In the genomic region with DNA sequence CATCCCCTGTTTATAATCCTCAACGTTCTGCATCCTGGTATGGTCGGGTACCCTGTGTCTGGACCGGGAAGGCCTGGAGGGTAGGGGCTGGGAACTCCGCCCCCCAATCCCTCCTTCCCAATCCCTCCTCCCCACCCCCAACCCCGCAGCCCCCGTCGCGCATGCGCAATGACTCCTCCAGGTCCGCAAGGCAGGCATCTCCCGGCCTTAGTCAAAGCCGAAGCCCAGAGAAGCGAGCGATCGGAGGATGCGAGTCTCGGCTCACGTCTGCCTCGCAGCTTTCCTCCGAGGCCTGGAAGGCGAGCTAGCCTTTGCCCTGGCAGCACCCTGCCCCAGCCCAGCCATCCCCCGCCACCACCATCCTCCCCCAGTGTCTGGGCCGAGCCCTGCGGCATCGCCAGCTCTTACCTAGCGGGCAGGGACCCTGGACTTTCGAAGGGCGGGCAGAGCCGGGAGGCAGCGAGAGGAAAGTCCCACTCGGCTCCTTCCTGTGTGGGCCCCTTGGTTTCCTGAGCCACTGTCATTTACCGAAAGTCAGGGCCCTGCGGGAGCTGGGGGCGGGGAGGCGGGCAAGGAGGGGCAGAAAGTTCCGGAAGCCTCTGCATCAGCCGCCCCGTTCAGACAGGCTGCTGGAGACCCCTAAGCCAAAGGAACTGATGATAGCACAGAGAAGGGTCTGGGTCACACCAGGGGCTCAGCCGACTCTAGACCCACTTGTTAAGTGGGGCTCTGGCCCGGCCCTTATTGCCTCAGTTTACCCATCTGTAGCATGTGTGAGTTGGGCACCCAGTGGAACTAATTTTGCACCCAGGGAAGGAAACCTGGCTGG, we compare ENCODE assay signal across 8 cellular contexts. TPM values are rescaled to one million over a fixed set of nuclear protein-coding genes. Genes with fewer than 3 reads are reported as not detected.
DNase-seq lines count a peak whose midpoint lies in the region; ATAC-seq and TF ChIP-seq lines count a peak whose summit lies in the region.

JAK3 (minus strand) TSS at position 445 of the 829 bp plus-strand sequence. CDS start 3,565 bp downstream, outside the sequence.

- in situ Hi-C loops in SK-MEL-5 (cut with HindIII; ENCODE audit: low pct_unique_long_range_greater_than_20kb, low sequenced_read_pairs), result no loop called here

- H3K27ac Mint-ChIP-seq in activated naive CD4-positive, alpha-beta T cell treated with anti-CD3 and anti-CD28 coated beads, Interleukin-2, amount 10 ng/mL, durations not matched to agents 7 days and 5 days, result peak within 1 kb of the TSS; percentile 97

- peaks cover 0 to 7% of the 10 kb centered on the region in 2 donors for H3K4me1 ChIP-seq in thyroid gland

- 3 to 12% methylated on average over 11 to 13 of the region's 40 CpGs for WGBS in thyroid gland, 2 donors

- H3K36me3 ChIP-seq in thyroid gland, result no peaks in the 10 kb centered on the region

- no peaks in the 10 kb centered on the region for H3K9me3 ChIP-seq in thyroid gland

- POLR2A ChIA-PET in HEK293T (lab: Yijun Ruan, JAX), result interaction anchor here (1.1 kb wide), 1 partner anchor 12 kb away, joined by 3 read pairs; no protein-coding TSS in a partner anchor

- intact Hi-C loops in Right ventricle myocardium inferior (cut with DNase I), result no loop called here
- intact Hi-C loops in thyroid gland (cut with DNase I), result no loop called here

- H3K27me3 ChIP-seq in thyroid gland, result peaks cover 4% of the 10 kb centered on the region

- TF ChIP-seq POLR2A in thyroid gland (IDR thresholded peaks at IDR 0.05), result no peak

- peak; percentile 41 for ATAC-seq in Right ventricle myocardium inferior

- H3K27ac ChIP-seq in thyroid gland, result peak within 1 kb of the TSS; percentile 18 to 74 (median 66)

- peaks cover 45% of the 10 kb centered on the region for H3K36me3 Mint-ChIP-seq in activated naive CD4-positive, alpha-beta T cell treated with anti-CD3 and anti-CD28 coated beads, Interleukin-2, amount 10 ng/mL, durations not matched to agents 7 days and 5 days

- peak within 1 kb of the TSS in 1 of 3 donors; percentile 8 for H3K4me3 ChIP-seq in thyroid gland (replicated peaks in 1 of 3)

- peaks cover 3% of the 10 kb centered on the region for H3K9me3 Mint-ChIP-seq in activated naive CD4-positive, alpha-beta T cell treated with anti-CD3 and anti-CD28 coated beads, Interleukin-2, amount 10 ng/mL, durations not matched to agents 7 days and 5 days

- H3K27me3 Mint-ChIP-seq in activated naive CD4-positive, alpha-beta T cell treated with anti-CD3 and anti-CD28 coated beads, Interleukin-2, amount 10 ng/mL, durations not matched to agents 7 days and 5 days, result no peaks in the 10 kb centered on the region

- H3K4me1 Mint-ChIP-seq in activated naive CD4-positive, alpha-beta T cell treated with anti-CD3 and anti-CD28 coated beads, Interleukin-2, amount 10 ng/mL, durations not matched to agents 7 days and 5 days, result peaks cover 76% of the 10 kb centered on the region

- peak within 1 kb of the TSS; percentile 93 for H3K4me3 Mint-ChIP-seq in activated naive CD4-positive, alpha-beta T cell treated with anti-CD3 and anti-CD28 coated beads, Interleukin-2, amount 10 ng/mL, durations not matched to agents 7 days and 5 days

- no peak for TF ChIP-seq CTCF in thyroid gland (IDR thresholded peaks at IDR 0.05)

- CTCF ChIA-PET in HEK293T (lab: Yijun Ruan, JAX), result interaction anchor here (0.7 kb wide), 1 partner anchor 11 kb away, joined by 4 read pairs; no protein-coding TSS in a partner anchor
- CTCF ChIA-PET in activated naive CD4-positive, alpha-beta T cell treated with anti-CD3 and anti-CD28 coated beads, Interleukin-2, amount 10 ng/mL, durations not matched to agents 7 days and 5 days (lab: Charles Lee), result interaction anchor here (1.1 to 1.3 kb wide), 2 partner anchors 8 to 12 kb away, joined by 4 to 7 read pairs; partner anchors contain the start of gene RPL18A

- DNase-seq in Daoy (ENCODE audit: low read depth) (peak; percentile 63), HEK293T (ENCODE audit: extremely low spot score) (peak; percentile 69), SK-MEL-5 (ENCODE audit: low read depth, low spot score) (peak; percentile 48), Right ventricle myocardium inferior (ENCODE audit: missing footprints) (peak; percentile 86), pons (ENCODE audit: low spot score) (peak; percentile 22), thyroid gland (peak in 1 of 2 donors; percentile 31), DMS79 (lab: John Stamatoyannopoulos, UW) (no peak)
- DNase-seq in activated naive CD4-positive, alpha-beta T cell treated with anti-CD3 and anti-CD28 coated beads, Interleukin-2, amount 10 ng/mL, durations not matched to agents 7 days and 5 days, result peak; percentile 91

TF ChIP-seq in HEK293T, 16 proteins besides CTCF, POLR2A, EP300 and RAD21:
- no peak for TF ChIP-seq NFRKB (IDR thresholded peaks at IDR 0.05)
- 0 out of 2 replicates have a peak, but pooled peaks have one; percentile 13 for TF ChIP-seq L3MBTL2 (conservative IDR thresholded peaks at IDR 0.05)
- TF ChIP-seq PKNOX1 (IDR thresholded peaks at IDR 0.05), result no peak

RNA-seq across cellular contexts. Expression of gene JAK3, which starts in this region (rescaled TPM):
- total RNA-seq in Daoy (2014; rRNA removed; shearing (Covaris generic)), result 0.06 and 0.09 TPM in 2 replicates
- total RNA-seq in SK-MEL-5 (2014; rRNA removed; shearing (Covaris generic)), result 0.24 and 0.48 TPM in 2 replicates
- 0.54 and 0.62 TPM in 2 replicates for polyA plus RNA-seq in SK-MEL-5 (2015; cell fraction: cytosol; rRNA removed)
- polyA plus RNA-seq in SK-MEL-5 (2015; cell fraction: nucleus; rRNA removed), result 4.3 and 5.7 TPM in 2 replicates
- 1.9 TPM for total RNA-seq in Right ventricle myocardium inferior
- 10 to 100 TPM in 1 of 4 donors, 1 to 10 TPM in 3; 1.8 to 12.3 (median 5.2) TPM for total RNA-seq in thyroid gland

Comparison
In these comparisons a context has a peak if more than half of its experiments do, and no peak if none do; other contexts are left out.
1. Peak in DNase-seq in Daoy; RNA of the gene not detected or under 1 TPM.